8 cellular contexts compared by ENCODE assay signal in the genomic region with DNA sequence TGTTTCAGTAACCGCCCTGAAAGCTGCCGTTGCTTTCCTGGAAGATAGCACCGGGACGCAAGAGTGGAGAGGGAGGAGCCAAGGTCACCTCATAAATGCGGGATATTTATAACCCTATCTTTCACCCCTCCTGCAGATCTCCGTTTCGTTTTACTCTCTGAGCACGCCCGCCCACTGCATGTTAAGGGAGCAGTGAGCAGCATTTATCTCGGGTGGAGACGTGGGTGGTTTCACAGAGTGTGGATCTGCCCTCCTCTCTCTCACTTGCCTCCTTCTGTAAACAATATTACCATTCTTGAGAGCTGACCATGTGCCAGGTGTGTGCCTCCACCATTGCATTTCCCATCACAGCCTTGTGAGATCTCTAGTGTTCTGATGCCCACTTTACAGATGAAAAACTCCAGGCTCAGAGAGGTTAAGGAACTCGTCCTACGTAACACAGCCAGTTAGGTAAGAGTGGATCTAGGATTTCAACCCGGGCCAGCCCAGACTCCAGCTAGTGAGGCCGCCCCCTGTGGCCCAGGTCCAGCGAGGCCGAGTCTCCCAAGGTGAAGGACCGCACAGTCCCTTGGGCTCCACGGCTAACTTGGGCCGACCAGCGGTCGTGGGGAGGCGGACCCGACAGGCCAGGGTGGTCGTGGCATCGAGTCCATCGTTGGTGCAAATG. TPM values are rescaled to one million over a fixed set of nuclear protein-coding genes. Genes with fewer than 3 reads are reported as not detected.
DNase-seq lines count a peak whose midpoint lies in the region; ATAC-seq, FAIRE-seq and TF ChIP-seq lines count a peak whose summit lies in the region.

No MANE protein-coding gene starts in this region.

- H4K20me1 ChIP-seq in BLaER1 (no peaks in the 10 kb centered on the region), K562 (replicated peaks; ENCODE audit: control insufficient read depth, insufficient read depth, low read length) (no peaks in the 10 kb centered on the region)

- BruUV-seq in K562 (replicated peaks; lab: Mats Ljungman, UMichigan): no TSS peak

- DNase-seq in OCI-M1 (lab: John Stamatoyannopoulos, UW) (peak; percentile 95), K562 (ENCODE audit: extremely low read depth in 1 of 4, low spot score in 3 of 4) (peak; percentile 84 to 98 (median 90)), small intestine (peak; percentile 97), COR-L47 (lab: John Stamatoyannopoulos, UW) (no peak)

- H3K36me3 ChIP-seq in BLaER1: no peaks in the 10 kb centered on the region
- no peaks in the 10 kb centered on the region; the same call in 2 of the 3 replicates for H3K36me3 ChIP-seq in K562 (ENCODE audit: control insufficient read depth, insufficient read depth, low read length)
- H3K36me3 ChIP-seq in small intestine (ENCODE audit: control insufficient read depth in 2 of 2, insufficient read depth in 2 of 2, low read length in 2 of 2): no peaks in the 10 kb centered on the region

- H3K9me3 ChIP-seq in BLaER1 (no peaks in the 10 kb centered on the region), K562 (replicated peaks; ENCODE audit: control insufficient read depth, insufficient read depth, low read depth, low read length) (no peaks in the 10 kb centered on the region), small intestine (ENCODE audit: control insufficient read depth, low read depth) (no peaks in the 10 kb centered on the region)

- H3K9ac ChIP-seq in BLaER1 (peak overlapping the region; percentile 72; the same call in 1 of the 2 replicates), K562 (ENCODE audit: insufficient read depth in 1 of 2, low read depth in 2 of 2, low read length in 2 of 2) (peak overlapping the region; percentile 82 to 93)

- H3K27me3 ChIP-seq in BLaER1 (no peaks in the 10 kb centered on the region), K562 (ENCODE audit: control insufficient read depth in 2 of 2, insufficient read depth in 2 of 2, low read length in 2 of 2) (no peaks in the 10 kb centered on the region), small intestine (ENCODE audit: control insufficient read depth in 2 of 2, insufficient read depth in 2 of 2, low read length in 2 of 2) (no peaks in the 10 kb centered on the region)

- TF ChIP-seq POLR2A in GM18951 (IDR thresholded peaks at IDR 0.05; ENCODE audit: extremely low read depth, insufficient read depth, insufficient read length) (peak; percentile 35), K562 (conservative IDR thresholded peaks at IDR 0.05) (peak; percentile 85)

- H3K4me2 ChIP-seq in BLaER1 (peak overlapping the region; percentile 82), K562 (ENCODE audit: insufficient read depth, low read length) (peak overlapping the region; percentile 96)

- peak overlapping the region; percentile 75 for H3K4me3 ChIP-seq in BLaER1
- H3K4me3 ChIP-seq in K562: peak overlapping the region; percentile 77
- peak overlapping the region; percentile 95 to 97 for H3K4me3 ChIP-seq in small intestine (ENCODE audit: low read depth in 1 of 2, low read length in 2 of 2)

- no peaks in the 10 kb centered on the region for H3K9me1 ChIP-seq in K562 (ENCODE audit: control insufficient read depth, insufficient read depth, low read length)

- TF ChIP-seq CTCF in K562 (IDR thresholded peaks at IDR 0.05 in 2 of 3, conservative IDR thresholded peaks at IDR 0.05 in 1 of 3; ENCODE audit: insufficient read depth in 2 of 3, low read depth in 1 of 3, low read length in 3 of 3): peak; percentile 11 to 34 (median 21); a peak in 1 of 6 replicates

- H3K4me1 ChIP-seq in BLaER1 (peaks cover 77% of the 10 kb centered on the region), K562 (replicated peaks in 1 of 2; ENCODE audit: control insufficient read depth in 2 of 2, insufficient read depth in 2 of 2, low read length in 2 of 2) (peaks cover 36 to 40% of the 10 kb centered on the region in 2 experiments), small intestine (ENCODE audit: control insufficient read depth in 2 of 2, insufficient read depth in 1 of 2, low read depth in 1 of 2, low read length in 1 of 2) (peaks cover 0 to 3% of the 10 kb centered on the region in 2 donors)

- WGBS in K562 (ENCODE audit: insufficient coverage, low coverage, missing lambda C conversion rate): 0% methylated on average over 25 of the region's 27 CpGs
- 4 to 18% (median 15%) methylated on average over 21 to 27 of the region's 27 CpGs for WGBS in small intestine, 3 donors

- TF ChIP-seq RAD21 in K562 (CRISPR knock-in tag; conservative IDR thresholded peaks at IDR 0.05 in 1 of 2, IDR thresholded peaks at IDR 0.05 in 1 of 2): peak in 1 of 2 experiments; percentile 15; a peak in 1 of 4 replicates

- in situ Hi-C loops in GM18951 (cut with MboI; ENCODE audit: low sequenced_read_pairs, unreplicated experiment): no loop called here
- in situ Hi-C loops in K562 (cut with MboI): no loop called here

- peaks cover 43% of the 10 kb centered on the region for H3K79me2 ChIP-seq in K562 (ENCODE audit: control insufficient read depth, insufficient read depth, low read length)

- H3K27ac ChIP-seq in BLaER1 (peak overlapping the region; percentile 82), K562 (ENCODE audit: extremely low read depth, low read depth, low read length) (peak overlapping the region; percentile 97), small intestine (ENCODE audit: low read depth in 1 of 2, low read length in 1 of 2) (peak overlapping the region; percentile 88 to 100)

- FAIRE-seq in K562 (lab: Jason Lieb, UNC) (peak; percentile 99), islet of Langerhans (lab: Jason Lieb, UNC) (peak; percentile 60), small intestine (lab: Jason Lieb, UNC) (no peak)

- POLR2A ChIA-PET in K562 (lab: Yijun Ruan, JAX): interaction anchor here (0.5 to 1.5 kb wide), 12 partner anchors 8 to 859 kb away, joined by 3 to 6 read pairs (median 3); partner anchors contain the start of genes SEMA4B and TTLL13

- peak overlapping the region; percentile 87 for H2AFZ ChIP-seq in K562 (ENCODE audit: low read depth, low read length)

- CTCF ChIA-PET in K562 (lab: Yijun Ruan, JAX; ENCODE audit: low intra/inter-chr PET ratio): no interaction called here

- peak; percentile 30 for ATAC-seq in HG03108 (IDR thresholded peaks at IDR 0.05; ENCODE audit: unreplicated experiment)
- ATAC-seq in K562: peak; percentile 87

- TF ChIP-seq EP300 in K562 (IDR thresholded peaks at IDR 0.05; ENCODE audit: low read length): peak; percentile 91

- intact Hi-C loops in K562 (cut with micrococcal nuclease): loop anchor here (2.0 kb wide), 1 partner anchor 17 kb away; the partner anchor contains the start of gene SEMA4B

RNA-seq across cellular contexts. Expression of gene SEMA4B, which starts 16.9 kb away (rescaled TPM):
- 229 and 471 TPM in 2 replicates for total RNA-seq in K562 (2011; cell fraction: chromatin; rRNA removed; ENCODE audit: low replicate concordance)
- 275 and 311 TPM in 2 replicates for total RNA-seq in K562 (2011; cell fraction: nucleolus; rRNA removed)
- total RNA-seq in K562 (2011; cell fraction: nucleoplasm; rRNA removed): 234 and 268 TPM in 2 replicates
- 11.0 and 38.7 TPM in 2 replicates for total RNA-seq in K562 (2014; rRNA removed)
- 8.5 and 10.7 TPM in 2 replicates for total RNA-seq in K562 (2014; rRNA removed; fragmentation: Illumina TruSeq; extraction: Trizol)
- total RNA-seq in K562 (2015; rRNA removed; fragmentation: Illumina TruSeq; extraction: Trizol): 16.7 and 17.7 TPM in 2 replicates
- 33.6 and 37.9 TPM in 2 replicates for total RNA-seq in K562 (2021)
- 28.8 and 56.9 TPM in 2 replicates for polyA plus RNA-seq in K562 (2011; rRNA removed)
- 31.0 and 40.4 TPM in 2 replicates for polyA plus RNA-seq in K562 (2011; cell fraction: cytosol; rRNA removed)
- 155 and 194 TPM in 2 replicates for polyA plus RNA-seq in K562 (2011; cell fraction: nucleus; rRNA removed)
- 31.3 and 40.0 TPM in 2 replicates for polyA plus RNA-seq in K562 (2012)
- polyA plus RNA-seq in K562 (2014; fragmentation: Illumina TruSeq; extraction: Trizol): 10.9 and 16.9 TPM in 2 replicates
- polyA plus RNA-seq in K562 (2014; fragmentation: Nextera tagmentation; extraction: Ambion mirVana): 1 to 10 TPM; 1.3 to 1.5 TPM
- polyA plus RNA-seq in K562 (2014; rRNA removed): 24.8 and 27.8 TPM in 2 replicates
- polyA minus RNA-seq in K562 (2011; rRNA and poly(A)+ RNA removed): 41.6 and 47.9 TPM in 2 replicates
- 59.8 and 102 TPM in 2 replicates for polyA minus RNA-seq in K562 (2011; cell fraction: cytosol; rRNA and poly(A)+ RNA removed)
- polyA minus RNA-seq in K562 (2011; cell fraction: nucleus; rRNA and poly(A)+ RNA removed): 62.9 and 86.3 TPM in 2 replicates
- polyA plus RNA-seq in small intestine: 10 to 100 TPM; 26.2 to 37.9 (median 31.8) TPM

RNA-seq across cellular contexts. Expression of gene CIB1, which starts 49.5 kb away (rescaled TPM):
- total RNA-seq in K562 (2011; cell fraction: chromatin; rRNA removed; ENCODE audit: low replicate concordance): 14.3 and 33.8 TPM in 2 replicates
- 35.9 and 36.5 TPM in 2 replicates for total RNA-seq in K562 (2011; cell fraction: nucleolus; rRNA removed)
- 26.0 and 30.1 TPM in 2 replicates for total RNA-seq in K562 (2011; cell fraction: nucleoplasm; rRNA removed)
- total RNA-seq in K562 (2014; rRNA removed) (61.4 and 94.5 TPM in 2 replicates), K562 (2014; rRNA removed; fragmentation: Illumina TruSeq; extraction: Trizol) (46.9 and 49.6 TPM in 2 replicates), K562 (2015; rRNA removed; fragmentation: Illumina TruSeq; extraction: Trizol) (63.4 and 64.5 TPM in 2 replicates), K562 (2021) (106 and 107 TPM in 2 replicates)
- polyA plus RNA-seq in K562 (2011; rRNA removed) (136 and 186 TPM in 2 replicates), K562 (2014; fragmentation: Illumina TruSeq; extraction: Trizol) (107 and 138 TPM in 2 replicates), K562 (2014; fragmentation: Nextera tagmentation; extraction: Ambion mirVana) (10 to 100 TPM; 14.9 to 33.8 TPM), K562 (2014; rRNA removed) (128 and 142 TPM in 2 replicates), small intestine (100 to 1,000 TPM; 219 to 360 (median 356) TPM)
- 212 and 302 TPM in 2 replicates for polyA plus RNA-seq in K562 (2011; cell fraction: cytosol; rRNA removed)
- 104 and 147 TPM in 2 replicates for polyA plus RNA-seq in K562 (2011; cell fraction: nucleus; rRNA removed)
- 132 and 166 TPM in 2 replicates for polyA plus RNA-seq in K562 (2012)
- polyA minus RNA-seq in K562 (2011; rRNA and poly(A)+ RNA removed): 38.2 and 47.4 TPM in 2 replicates
- polyA minus RNA-seq in K562 (2011; cell fraction: cytosol; rRNA and poly(A)+ RNA removed): 35.2 and 37.1 TPM in 2 replicates
- polyA minus RNA-seq in K562 (2011; cell fraction: nucleus; rRNA and poly(A)+ RNA removed): 10.0 and 16.9 TPM in 2 replicates

RNA-seq across cellular contexts. Expression of gene GDPGP1, which starts 49.8 kb away (rescaled TPM):
- 9.0 and 29.0 TPM in 2 replicates for total RNA-seq in K562 (2011; cell fraction: chromatin; rRNA removed; ENCODE audit: low replicate concordance)
- 29.9 and 32.4 TPM in 2 replicates for total RNA-seq in K562 (2011; cell fraction: nucleolus; rRNA removed)
- total RNA-seq in K562 (2011; cell fraction: nucleoplasm; rRNA removed): 18.3 and 18.8 TPM in 2 replicates
- 3.9 and 4.0 TPM in 2 replicates for total RNA-seq in K562 (2014; rRNA removed)
- 2.8 and 3.0 TPM in 2 replicates for total RNA-seq in K562 (2014; rRNA removed; fragmentation: Illumina TruSeq; extraction: Trizol)
- total RNA-seq in K562 (2015; rRNA removed; fragmentation: Illumina TruSeq; extraction: Trizol): 2.4 and 3.0 TPM in 2 replicates
- total RNA-seq in K562 (2021): 6.0 and 6.1 TPM in 2 replicates
- polyA plus RNA-seq in K562 (2011; rRNA removed): 3.7 and 4.0 TPM in 2 replicates
- polyA plus RNA-seq in K562 (2011; cell fraction: cytosol; rRNA removed): 1.4 and 2.7 TPM in 2 replicates
- polyA plus RNA-seq in K562 (2011; cell fraction: nucleus; rRNA removed): 9.9 and 12.7 TPM in 2 replicates
- polyA plus RNA-seq in K562 (2012): 2.3 and 4.2 TPM in 2 replicates
- polyA plus RNA-seq in K562 (2014; fragmentation: Illumina TruSeq; extraction: Trizol): 1.2 and 2.0 TPM in 2 replicates
- polyA plus RNA-seq in K562 (2014; fragmentation: Nextera tagmentation; extraction: Ambion mirVana): under 1 TPM; 0.78 to 0.92 TPM
- polyA plus RNA-seq in K562 (2014; rRNA removed): 2.6 and 3.3 TPM in 2 replicates
- 7.1 and 7.7 TPM in 2 replicates for polyA minus RNA-seq in K562 (2011; rRNA and poly(A)+ RNA removed)
- 6.0 and 7.6 TPM in 2 replicates for polyA minus RNA-seq in K562 (2011; cell fraction: cytosol; rRNA and poly(A)+ RNA removed)
- 13.9 and 15.4 TPM in 2 replicates for polyA minus RNA-seq in K562 (2011; cell fraction: nucleus; rRNA and poly(A)+ RNA removed)
- 1 to 10 TPM; 4.9 to 7.5 (median 5.6) TPM for polyA plus RNA-seq in small intestine
